Comparison of ENCODE assay signal across 19 cellular contexts in genomic region chr12:107169200-107169599, GRCh38.
DNase-seq lines count a peak whose midpoint lies in the region; ATAC-seq, FAIRE-seq and TF ChIP-seq lines count a peak whose summit lies in the region.
"Had no signal": no experiment of that assay in that cellular context is flagged by ENCODE, and none has a peak within 500 bp of the region (broad histone marks: within the 10 kb centered on the region; RNA-seq: fewer than 3 reads in every experiment).

No MANE protein-coding gene starts in this region.

- H3K36me3 ChIP-seq in RWPE2 (ENCODE audit: low read depth) = no peaks in the 10 kb centered on the region
- H3K36me3 ChIP-seq in keratinocyte (ENCODE audit: control insufficient read depth in 2 of 2, extremely low read depth in 1 of 2, insufficient read depth in 2 of 2, low read length in 2 of 2) = no peaks in the 10 kb centered on the region

- H3K27ac ChIP-seq in RWPE2 (ENCODE audit: poor library complexity, severe bottlenecking) (no peak overlapping the region), keratinocyte (ENCODE audit: control insufficient read depth, insufficient read depth, low read length) (no peak overlapping the region)

- no peak for TF ChIP-seq CTCF in RWPE2 (IDR thresholded peaks at IDR 0.05; ENCODE audit: poor library complexity, severe bottlenecking)
- TF ChIP-seq CTCF in keratinocyte (optimal IDR thresholded peaks at IDR 0.05 in 1 of 3, IDR thresholded peaks at IDR 0.05 in 1 of 3, conservative IDR thresholded peaks at IDR 0.05 in 1 of 3; ENCODE audit: extremely low read depth in 1 of 3, insufficient read depth in 2 of 3, low read length in 3 of 3) = no peak

- H3K4me3 ChIP-seq in RWPE2 (ENCODE audit: severe bottlenecking) = no peak overlapping the region
- no peak overlapping the region for H3K4me3 ChIP-seq in keratinocyte (ENCODE audit: control insufficient read depth in 2 of 3, extremely low read depth in 1 of 3, insufficient read depth in 2 of 3, low read depth in 1 of 3, low read length in 3 of 3)

- no peaks in the 10 kb centered on the region for H3K27me3 ChIP-seq in RWPE2 (ENCODE audit: insufficient read depth, poor library complexity, severe bottlenecking)
- no peaks in the 10 kb centered on the region for H3K27me3 ChIP-seq in keratinocyte (ENCODE audit: control insufficient read depth, extremely low read depth, insufficient read depth, low read length)

- DNase-seq in DMS79 treated with DMSO at 0.1 percent for 48 hours (lab: John Stamatoyannopoulos, UW) = peak; percentile 55
- peak; percentile 5 for DNase-seq in NCI-H146 treated with DMSO at 0.1 percent for 48 hours (lab: John Stamatoyannopoulos, UW; ENCODE audit: unreplicated experiment)
- peak; percentile 52 for DNase-seq in RWPE2 (ENCODE audit: low spot score)
- DNase-seq in keratinocyte (ENCODE audit: low read depth, low spot score) = peak; percentile 46
- no peak for DNase-seq in iPS-NIHi11 (ENCODE audit: low spot score)
- no peak for DNase-seq in HT-29 (ENCODE audit: low spot score)
- DNase-seq: Caco-2, DMS153, HCEC 1CT, KG1, NCI-H1694, NCI-H2171, NCI-H82, SHP77, SK-N-SH, T-cell had no signal

- ATAC-seq in RWPE2 (ENCODE audit: low read depth) (peak; percentile 85), HG02610 (IDR thresholded peaks at IDR 0.05; ENCODE audit: unreplicated experiment) (no peak)
- ATAC-seq: HepG2, Panc1, T-cell had no signal

- no peaks in the 10 kb centered on the region for H3K9me1 ChIP-seq in keratinocyte (ENCODE audit: control insufficient read depth, extremely low read depth, insufficient read depth, low read length)

- H3K79me2 ChIP-seq in keratinocyte (ENCODE audit: control insufficient read depth, insufficient read depth, low read length) = no peaks in the 10 kb centered on the region

- H3K4me1 ChIP-seq in RWPE2 (ENCODE audit: insufficient read depth, poor library complexity, severe bottlenecking) = peaks cover 7% of the 10 kb centered on the region
- peaks cover 11% of the 10 kb centered on the region for H3K4me1 ChIP-seq in keratinocyte (ENCODE audit: control insufficient read depth, extremely low read depth, insufficient read depth, low read length)
- H3K4me1 ChIP-seq: Caco-2 had no signal

- peak overlapping the region; percentile 40 for H3K4me2 ChIP-seq in keratinocyte (ENCODE audit: control insufficient read depth, extremely low read depth, insufficient read depth, low read depth, low read length)
- H3K4me2 ChIP-seq: SK-N-SH had no signal

- dilution Hi-C loops in keratinocyte (cut with MboI; ENCODE audit: extremely low pct_ligation_motif_present, low sequenced_read_pairs) = no loop called here

- H2AFZ ChIP-seq in keratinocyte (ENCODE audit: control insufficient read depth, low read length) = no peak overlapping the region

- H4K20me1 ChIP-seq in keratinocyte (ENCODE audit: control insufficient read depth, extremely low read depth, insufficient read depth, low read length) = no peaks in the 10 kb centered on the region

- H3K9ac ChIP-seq in keratinocyte (ENCODE audit: control insufficient read depth, extremely low read depth, insufficient read depth, low read length) = no peak overlapping the region
- H3K9ac ChIP-seq: SK-N-SH had no signal

- H3K9me3 ChIP-seq in RWPE2 (ENCODE audit: severe bottlenecking) (no peaks in the 10 kb centered on the region), keratinocyte (ENCODE audit: control insufficient read depth, low read depth, low read length) (no peaks in the 10 kb centered on the region)
- H3K9me3 ChIP-seq: Caco-2, SK-N-SH had no signal

- FAIRE-seq in keratinocyte (lab: Jason Lieb, UNC) = peak; percentile 82
- FAIRE-seq: HepG2 had no signal

Comparison
In these comparisons a context has a peak if more than half of its experiments do, and no peak if none do; other contexts are left out.
1. DNase-seq: peak in DMS79 treated with DMSO at 0.1 percent for 48 hours (single experiment), NCI-H146 treated with DMSO at 0.1 percent for 48 hours (single experiment), RWPE2 (single experiment) and keratinocyte (single experiment); none in iPS-NIHi11 (single experiment) and HT-29 (single experiment).